ENCODE assay signal across 8 cellular contexts in genomic region chr5:40834391-40834848, GRCh38. TPM values are rescaled to one million over a fixed set of nuclear protein-coding genes. Genes with fewer than 3 reads are reported as not detected.
DNase-seq lines count a peak whose midpoint lies in the region; ATAC-seq and TF ChIP-seq lines count a peak whose summit lies in the region.

No MANE protein-coding gene starts in this region.

- H3K4me1 Mint-ChIP-seq in CD4-positive, alpha-beta T cell (ENCODE audit: low read depth), result peaks cover 58% of the 10 kb centered on the region
- H3K4me1 Mint-ChIP-seq in activated T-cell treated with anti-CD3 and anti-CD28 coated beads, Interleukin-2, amount 50 U/mL, for 24 hours (ENCODE audit: low read depth), result peaks cover 57% of the 10 kb centered on the region
- H3K4me1 Mint-ChIP-seq in progenitor cell of endocrine pancreas (ENCODE audit: low read depth), result peaks cover 33% of the 10 kb centered on the region

- POLR2A ChIA-PET in CD4-positive, alpha-beta T cell (lab: Charles Lee), result interaction anchor here (0.6 to 2.5 kb wide), 7 partner anchors 37 to 1070 kb away, joined by 3 to 18 read pairs (median 4); partner anchors contain the start of genes PRKAA1 and RIMOC1

- no peak for TF ChIP-seq CTCF in CD4-positive, alpha-beta T cell (IDR thresholded peaks at IDR 0.05)
- no peak for TF ChIP-seq CTCF in LNCaP clone FGC (IDR thresholded peaks at IDR 0.05; ENCODE audit: control insufficient read depth, extremely low read depth, insufficient read depth)
- no peak for TF ChIP-seq CTCF in fibroblast of lung (conservative IDR thresholded peaks at IDR 0.05 in 1 of 2, IDR thresholded peaks at IDR 0.05 in 1 of 2; ENCODE audit: low read depth in 1 of 2, low read length in 2 of 2)
- no peak for TF ChIP-seq CTCF in progenitor cell of endocrine pancreas (IDR thresholded peaks at IDR 0.05; ENCODE audit: unreplicated experiment)
- no peak for TF ChIP-seq CTCF in GM13976 (IDR thresholded peaks at IDR 0.05; ENCODE audit: borderline replicate concordance, control extremely low read depth, extremely low read depth, insufficient read depth, missing control alignments)

- peak overlapping the region; percentile 99 for H3K4me3 ChIP-seq in LNCaP clone FGC (ENCODE audit: low read depth, low read length)
- H3K4me3 ChIP-seq in fibroblast of lung (replicated peaks in 1 of 4; ENCODE audit: control extremely low read depth in 1 of 4, insufficient read depth in 1 of 4, low read depth in 3 of 4, low read length in 4 of 4), result peak overlapping the region; percentile 66 to 100 (median 89)

- H3K4me1 ChIP-seq in fibroblast of lung (ENCODE audit: control insufficient read depth, extremely low read depth, insufficient read depth, low read length), result peaks cover 6% of the 10 kb centered on the region

- H4K20me1 ChIP-seq in fibroblast of lung (ENCODE audit: control insufficient read depth, extremely low read depth, insufficient read depth, low read length), result peaks cover 4% of the 10 kb centered on the region

- peak overlapping the region; percentile 97 for H3K27ac Mint-ChIP-seq in CD4-positive, alpha-beta T cell
- peak overlapping the region; percentile 100 for H3K27ac Mint-ChIP-seq in activated T-cell treated with anti-CD3 and anti-CD28 coated beads, Interleukin-2, amount 50 U/mL, for 24 hours
- H3K27ac Mint-ChIP-seq in progenitor cell of endocrine pancreas, result peak overlapping the region; percentile 100

- H3K27me3 Mint-ChIP-seq in CD4-positive, alpha-beta T cell, result no peaks in the 10 kb centered on the region
- H3K27me3 Mint-ChIP-seq in activated T-cell treated with anti-CD3 and anti-CD28 coated beads, Interleukin-2, amount 50 U/mL, for 24 hours, result no peaks in the 10 kb centered on the region
- H3K27me3 Mint-ChIP-seq in progenitor cell of endocrine pancreas, result no peaks in the 10 kb centered on the region

- H2AFZ ChIP-seq in fibroblast of lung (ENCODE audit: low read length), result no peak overlapping the region

- ATAC-seq in CD4-positive, alpha-beta T cell (ENCODE audit: poor library complexity), result peak; percentile 62

- intact Hi-C loops in CD4-positive, alpha-beta T cell (cut with DNase I, micrococcal nuclease), result loop anchor here (1.0 to 10.0 kb wide), 6 partner anchors 36 to 430 kb away; partner anchors contain the start of gene PRKAA1 (in 1 of the 2)

- in situ Hi-C loops in GM13976 (cut with MboI; ENCODE audit: low sequenced_read_pairs, unreplicated experiment), result no loop called here

- peaks cover 60% of the 10 kb centered on the region for H3K36me3 Mint-ChIP-seq in CD4-positive, alpha-beta T cell (ENCODE audit: low read depth)
- H3K36me3 Mint-ChIP-seq in activated T-cell treated with anti-CD3 and anti-CD28 coated beads, Interleukin-2, amount 50 U/mL, for 24 hours (ENCODE audit: low read depth), result peaks cover 63% of the 10 kb centered on the region
- peaks cover 37% of the 10 kb centered on the region for H3K36me3 Mint-ChIP-seq in progenitor cell of endocrine pancreas (ENCODE audit: insufficient read depth)

- H3K36me3 ChIP-seq in fibroblast of lung (ENCODE audit: control insufficient read depth, insufficient read depth, low read length), result peaks cover 16% of the 10 kb centered on the region

- H3K9me3 ChIP-seq in CD4-positive, alpha-beta T cell (ENCODE audit: control insufficient read depth, low read length), result no peaks in the 10 kb centered on the region
- H3K9me3 ChIP-seq in fibroblast of lung (ENCODE audit: control insufficient read depth, insufficient read depth, low read depth, low read length), result no peaks in the 10 kb centered on the region

- CTCF ChIA-PET in CD4-positive, alpha-beta T cell (lab: Charles Lee), result interaction anchor here (1.2 kb wide), 1 partner anchor 31 kb away, joined by 3 read pairs; no protein-coding TSS in a partner anchor

- no peaks in the 10 kb centered on the region for H3K9me3 Mint-ChIP-seq in CD4-positive, alpha-beta T cell
- no peaks in the 10 kb centered on the region for H3K9me3 Mint-ChIP-seq in activated T-cell treated with anti-CD3 and anti-CD28 coated beads, Interleukin-2, amount 50 U/mL, for 24 hours
- H3K9me3 Mint-ChIP-seq in progenitor cell of endocrine pancreas (ENCODE audit: low read depth), result no peaks in the 10 kb centered on the region

- H3K27me3 ChIP-seq in CD4-positive, alpha-beta T cell (ENCODE audit: control insufficient read depth, insufficient read depth, low read length), result no peaks in the 10 kb centered on the region
- no peaks in the 10 kb centered on the region for H3K27me3 ChIP-seq in fibroblast of lung (ENCODE audit: control insufficient read depth, insufficient read depth, low read length)

- peaks cover 49% of the 10 kb centered on the region for H3K79me2 ChIP-seq in fibroblast of lung (ENCODE audit: control insufficient read depth, insufficient read depth, low read length)

- peak overlapping the region; percentile 92 for H3K27ac ChIP-seq in CD4-positive, alpha-beta T cell (ENCODE audit: low read depth, low read length)
- H3K27ac ChIP-seq in fibroblast of lung (ENCODE audit: insufficient read depth, low read length), result peak overlapping the region; percentile 90

- H3K4me2 ChIP-seq in fibroblast of lung (ENCODE audit: extremely low read depth, insufficient read depth, low read length), result peak overlapping the region; percentile 94

- H3K4me3 Mint-ChIP-seq in CD4-positive, alpha-beta T cell, result peak overlapping the region; percentile 95
- peak overlapping the region; percentile 100 for H3K4me3 Mint-ChIP-seq in activated T-cell treated with anti-CD3 and anti-CD28 coated beads, Interleukin-2, amount 50 U/mL, for 24 hours
- H3K4me3 Mint-ChIP-seq in progenitor cell of endocrine pancreas (ENCODE audit: low read depth), result peak overlapping the region; percentile 98

- H3K9ac ChIP-seq in fibroblast of lung (ENCODE audit: insufficient read depth, low read length), result peak overlapping the region; percentile 92

- peak; percentile 8 to 76 (median 38) for DNase-seq in CD4-positive, alpha-beta T cell
- DNase-seq in LNCaP clone FGC (ENCODE audit: low read depth) (no peak), fibroblast of lung (ENCODE audit: low read depth in 2 of 2) (peak; percentile 43 to 49), progenitor cell of endocrine pancreas (ENCODE audit: low spot score, unreplicated experiment) (no peak), AG08396 (ENCODE audit: low spot score) (no peak), GM13976 (ENCODE audit: low spot score) (no peak), SHP77 (lab: John Stamatoyannopoulos, UW) (no peak)
- peak; percentile 48 for DNase-seq in activated T-cell treated with anti-CD3 and anti-CD28 coated beads, Interleukin-2, amount 50 U/mL, for 24 hours

RNA-seq across cellular contexts. Expression of gene RPL37, which starts 0.6 kb away (rescaled TPM):
- 1,000 to 10,000 TPM; 2,845 to 2,986 TPM for total RNA-seq in CD4-positive, alpha-beta T cell
- 2,414 and 3,168 TPM in 2 replicates for total RNA-seq in fibroblast of lung
- 881 and 1,185 TPM in 2 replicates for polyA plus RNA-seq in fibroblast of lung
- polyA plus RNA-seq in fibroblast of lung (2012), result 2,786 and 3,161 TPM in 2 replicates
- polyA minus RNA-seq in fibroblast of lung (ENCODE audit: low replicate concordance), result 208 and 237 TPM in 2 replicates
- 1,476 and 1,494 TPM in 2 replicates for total RNA-seq in progenitor cell of endocrine pancreas

RNA-seq across cellular contexts. Expression of gene CARD6, which starts 6.7 kb away (rescaled TPM):
- total RNA-seq in CD4-positive, alpha-beta T cell, result under 1 TPM; 0.16 to 0.53 TPM
- total RNA-seq in fibroblast of lung (12.7 and 14.4 TPM in 2 replicates), progenitor cell of endocrine pancreas (0.74 and 1.1 TPM in 2 replicates)
- 8.1 and 8.7 TPM in 2 replicates for polyA plus RNA-seq in fibroblast of lung
- polyA plus RNA-seq in fibroblast of lung (2012), result 5.3 and 5.8 TPM in 2 replicates
- 1.8 and 4.3 TPM in 2 replicates for polyA minus RNA-seq in fibroblast of lung (ENCODE audit: low replicate concordance)

RNA-seq across cellular contexts. Expression of gene PRKAA1, which starts 36.2 kb away (rescaled TPM):
- total RNA-seq in CD4-positive, alpha-beta T cell, result 100 to 1,000 TPM; 102 to 105 TPM
- 107 and 114 TPM in 2 replicates for total RNA-seq in fibroblast of lung
- polyA plus RNA-seq in fibroblast of lung, result 85.4 and 106 TPM in 2 replicates
- 69.9 and 91.3 TPM in 2 replicates for polyA plus RNA-seq in fibroblast of lung (2012)
- 19.4 and 22.3 TPM in 2 replicates for polyA minus RNA-seq in fibroblast of lung (ENCODE audit: low replicate concordance)
- total RNA-seq in progenitor cell of endocrine pancreas, result 75.1 and 79.5 TPM in 2 replicates

Comparison
In these comparisons a context has a peak if more than half of its experiments do, and no peak if none do; other contexts are left out.
1. DNase-seq: peak in CD4-positive, alpha-beta T cell (10 of 10), activated T-cell treated with anti-CD3 and anti-CD28 coated beads, Interleukin-2, amount 50 U/mL, for 24 hours (single experiment) and fibroblast of lung (2 of 2); none in LNCaP clone FGC (single experiment), progenitor cell of endocrine pancreas (single experiment), AG08396 (single experiment), GM13976 (single experiment) and SHP77 (0 of 2).
2. Peak in every context shown above with its lines, with median percentiles within 50 percentile points of each other: H3K27ac Mint-ChIP-seq and H3K4me3 Mint-ChIP-seq.